Comparison of ENCODE assay signal across 26 cellular contexts in genomic region chr5:139155333-139155732, GRCh38.
"Had no signal": no experiment of that assay in that cellular context is flagged by ENCODE, and none has a peak within 500 bp of the region (broad histone marks: within the 10 kb centered on the region; RNA-seq: fewer than 3 reads in every experiment).

No MANE protein-coding gene starts in this region.

- ATAC-seq: natural killer cell; psoas muscle; right lobe of liver; stimulated activated memory B cell treated with anti-CD40 and anti-IgM and Interleukin-4, amounts not matched to agents 10 μg/mL and 1 μg/mL and 100 μg/mL, for 72 hours; stimulated activated naive CD8-positive, alpha-beta T cell treated with anti-CD3 and anti-CD28 coated beads, Interleukin-15, amount 100 ng/mL, for 72 hours had no signal

- H3K4me3 ChIP-seq: left ventricle myocardium inferior, lung, neural progenitor cell, psoas muscle, right atrium auricular region, right lobe of liver, smooth muscle cell, tibial nerve, upper lobe of left lung, vagina had no signal

- H3K4me1 ChIP-seq: parathyroid adenoma had no signal

- DNase-seq: islet precursor cell; left ventricle myocardium inferior; mesendoderm; naive B cell; natural killer cell; nephron progenitor cell; occipital lobe; psoas muscle; right lobe of liver; stimulated activated CD4-positive, alpha-beta T cell treated with anti-CD3 and anti-CD28 coated beads, Interleukin-1b, Interleukin-23, amount 100 ng/mL, for 48 hours; stimulated activated CD4-positive, alpha-beta T cell treated with anti-CD3 and anti-CD28 coated beads, Interleukin-2, amount 100 ng/mL, for 48 hours; stimulated activated CD4-positive, alpha-beta T cell treated with anti-CD3 and anti-CD28 coated beads, Interleukin-4, amount 100 ng/mL, for 4 hours; stimulated activated CD8-positive, alpha-beta memory T cell treated with anti-CD3 and anti-CD28 coated beads, Interleukin-4, amount 100 ng/mL, for 48 hours; stimulated activated naive CD4-positive, alpha-beta T cell treated with Interleukin-2 at 50 U/mL for 16 hours; stimulated activated naive CD8-positive, alpha-beta T cell treated with anti-CD3 and anti-CD28 coated beads, Interleukin-15, amount 100 ng/mL, for 72 hours; substantia nigra; upper lobe of left lung had no signal

- H3K9me3 ChIP-seq: neutrophil, right atrium auricular region, right lobe of liver, tibial nerve, upper lobe of left lung, vagina had no signal

- H3K36me3 ChIP-seq: left ventricle myocardium inferior, neural progenitor cell, neutrophil, right atrium auricular region, right lobe of liver, tibial nerve, upper lobe of left lung, vagina had no signal

- H3K27ac ChIP-seq: left ventricle myocardium inferior, neural progenitor cell, neutrophil, parathyroid adenoma, psoas muscle, right atrium auricular region, right lobe of liver, tibial nerve, upper lobe of left lung, vagina had no signal
